ENCODE assay signal across 8 cellular contexts in genomic region chr7:143279186-143280098, GRCh38. TPM values are rescaled to one million over a fixed set of nuclear protein-coding genes. Genes with fewer than 3 reads are reported as not detected.
DNase-seq lines count a peak whose midpoint lies in the region; ATAC-seq and TF ChIP-seq lines count a peak whose summit lies in the region.

No MANE protein-coding gene starts in this region.

- intact Hi-C loops in activated T-helper 1 cell treated with anti-CD3 and anti-CD28 coated beads, Interleukin-12 subunit alpha, Interleukin-12 subunit beta, Interleukin-2, Interleukin-4 antibody, amounts not matched to agents 30 ng/mL and 10 ng/mL and 1 ng/mL, durations not matched to agents 14 hours and 24 hours and 36 hours (cut with micrococcal nuclease): loop anchor here (1.0 to 10.0 kb wide), 4 partner anchors 8 to 1545 kb away; partner anchors contain the start of gene SSBP1
- intact Hi-C loops in Right ventricle myocardium superior (cut with DNase I): loop anchor here (10.0 kb wide), 1 partner anchor 105 kb away; the partner anchor contains the start of gene ZYX

- no peak for DNase-seq in activated T-helper 1 cell treated with anti-CD3 and anti-CD28 coated beads, Interleukin-12 subunit alpha, Interleukin-12 subunit beta, Interleukin-2, Interleukin-4 antibody, amounts not matched to agents 30 ng/mL and 10 ng/mL and 1 ng/mL, durations not matched to agents 14 hours and 24 hours and 36 hours (ENCODE audit: low spot score)
- DNase-seq in Right ventricle myocardium superior: no peak
- peak; percentile 20 for DNase-seq in skeletal muscle cell (ENCODE audit: low read depth)
- DNase-seq in NCI-H446 treated with DMSO at 0.1 percent for 48 hours (lab: John Stamatoyannopoulos, UW): no peak

- H3K27me3 Mint-ChIP-seq in activated T-helper 1 cell treated with anti-CD3 and anti-CD28 coated beads, Interleukin-12 subunit alpha, Interleukin-12 subunit beta, Interleukin-2, Interleukin-4 antibody, amounts not matched to agents 30 ng/mL and 10 ng/mL and 1 ng/mL, durations not matched to agents 14 hours and 24 hours and 36 hours (ENCODE audit: insufficient read depth): no peaks in the 10 kb centered on the region

- H3K9me3 Mint-ChIP-seq in activated T-helper 1 cell treated with anti-CD3 and anti-CD28 coated beads, Interleukin-12 subunit alpha, Interleukin-12 subunit beta, Interleukin-2, Interleukin-4 antibody, amounts not matched to agents 30 ng/mL and 10 ng/mL and 1 ng/mL, durations not matched to agents 14 hours and 24 hours and 36 hours: no peaks in the 10 kb centered on the region

- peaks cover 41% of the 10 kb centered on the region for H3K4me1 Mint-ChIP-seq in activated T-helper 1 cell treated with anti-CD3 and anti-CD28 coated beads, Interleukin-12 subunit alpha, Interleukin-12 subunit beta, Interleukin-2, Interleukin-4 antibody, amounts not matched to agents 30 ng/mL and 10 ng/mL and 1 ng/mL, durations not matched to agents 14 hours and 24 hours and 36 hours (ENCODE audit: low read depth)

- peak overlapping the region; percentile 61 for H3K4me3 Mint-ChIP-seq in activated T-helper 1 cell treated with anti-CD3 and anti-CD28 coated beads, Interleukin-12 subunit alpha, Interleukin-12 subunit beta, Interleukin-2, Interleukin-4 antibody, amounts not matched to agents 30 ng/mL and 10 ng/mL and 1 ng/mL, durations not matched to agents 14 hours and 24 hours and 36 hours

- peak; percentile 47 for ATAC-seq in HG03135 (IDR thresholded peaks at IDR 0.05; ENCODE audit: unreplicated experiment)
- ATAC-seq in Right ventricle myocardium superior (ENCODE audit: poor library complexity): peak; percentile 75
- no peak for ATAC-seq in HG02970 (IDR thresholded peaks at IDR 0.05; ENCODE audit: low FRiP score, unreplicated experiment)
- no peak for ATAC-seq in HG03095 (IDR thresholded peaks at IDR 0.05; ENCODE audit: unreplicated experiment)
- ATAC-seq in GM18505 (IDR thresholded peaks at IDR 0.05; ENCODE audit: unreplicated experiment): no peak

- no peak for TF ChIP-seq POLR2A in GM18505 (IDR thresholded peaks at IDR 0.05; ENCODE audit: borderline replicate concordance, extremely low read depth, insufficient read depth, insufficient read length)

- no peaks in the 10 kb centered on the region for H3K36me3 Mint-ChIP-seq in activated T-helper 1 cell treated with anti-CD3 and anti-CD28 coated beads, Interleukin-12 subunit alpha, Interleukin-12 subunit beta, Interleukin-2, Interleukin-4 antibody, amounts not matched to agents 30 ng/mL and 10 ng/mL and 1 ng/mL, durations not matched to agents 14 hours and 24 hours and 36 hours (ENCODE audit: low read depth)

- no peak overlapping the region for H3K4me3 ChIP-seq in skeletal muscle cell (ENCODE audit: low read depth, low read length)

- H3K27ac Mint-ChIP-seq in activated T-helper 1 cell treated with anti-CD3 and anti-CD28 coated beads, Interleukin-12 subunit alpha, Interleukin-12 subunit beta, Interleukin-2, Interleukin-4 antibody, amounts not matched to agents 30 ng/mL and 10 ng/mL and 1 ng/mL, durations not matched to agents 14 hours and 24 hours and 36 hours: peak overlapping the region; percentile 88

RNA-seq across cellular contexts. Expression of gene TMEM139, which starts 5.3 kb away (rescaled TPM):
- 0.73 TPM in 1 of 2 replicates, not detected in the other for total RNA-seq in activated T-helper 1 cell treated with anti-CD3 and anti-CD28 coated beads, Interleukin-12 subunit alpha, Interleukin-12 subunit beta, Interleukin-2, Interleukin-4 antibody, amounts not matched to agents 30 ng/mL and 10 ng/mL and 1 ng/mL, durations not matched to agents 14 hours and 24 hours and 36 hours
- total RNA-seq in Right ventricle myocardium superior: 16.1 TPM

RNA-seq across cellular contexts. Expression of gene CASP2, which starts 8.7 kb away (rescaled TPM):
- 107 and 110 TPM in 2 replicates for total RNA-seq in activated T-helper 1 cell treated with anti-CD3 and anti-CD28 coated beads, Interleukin-12 subunit alpha, Interleukin-12 subunit beta, Interleukin-2, Interleukin-4 antibody, amounts not matched to agents 30 ng/mL and 10 ng/mL and 1 ng/mL, durations not matched to agents 14 hours and 24 hours and 36 hours
- 11.1 TPM for total RNA-seq in Right ventricle myocardium superior

RNA-seq across cellular contexts. Expression of gene GSTK1, which starts 16.2 kb away (rescaled TPM):
- 134 and 135 TPM in 2 replicates for total RNA-seq in activated T-helper 1 cell treated with anti-CD3 and anti-CD28 coated beads, Interleukin-12 subunit alpha, Interleukin-12 subunit beta, Interleukin-2, Interleukin-4 antibody, amounts not matched to agents 30 ng/mL and 10 ng/mL and 1 ng/mL, durations not matched to agents 14 hours and 24 hours and 36 hours
- total RNA-seq in Right ventricle myocardium superior: 276 TPM

RNA-seq across cellular contexts. Expression of gene CLCN1, which starts 36.5 kb away (rescaled TPM):
- total RNA-seq in activated T-helper 1 cell treated with anti-CD3 and anti-CD28 coated beads, Interleukin-12 subunit alpha, Interleukin-12 subunit beta, Interleukin-2, Interleukin-4 antibody, amounts not matched to agents 30 ng/mL and 10 ng/mL and 1 ng/mL, durations not matched to agents 14 hours and 24 hours and 36 hours: not detected in 2 replicates
- total RNA-seq in Right ventricle myocardium superior: 0.08 TPM

RNA-seq across cellular contexts. Expression of gene TAS2R40, which starts 57.6 kb away (rescaled TPM):
- not detected in 2 replicates for total RNA-seq in activated T-helper 1 cell treated with anti-CD3 and anti-CD28 coated beads, Interleukin-12 subunit alpha, Interleukin-12 subunit beta, Interleukin-2, Interleukin-4 antibody, amounts not matched to agents 30 ng/mL and 10 ng/mL and 1 ng/mL, durations not matched to agents 14 hours and 24 hours and 36 hours
- total RNA-seq in Right ventricle myocardium superior: not detected

Comparison
In these comparisons a context has a peak if more than half of its experiments do, and no peak if none do; other contexts are left out.
1. ATAC-seq: peak in HG03135 (single experiment) and Right ventricle myocardium superior (single experiment); none in HG02970 (single experiment), HG03095 (single experiment) and GM18505 (single experiment).